19 cellular contexts compared by ENCODE assay signal in the genomic region with DNA sequence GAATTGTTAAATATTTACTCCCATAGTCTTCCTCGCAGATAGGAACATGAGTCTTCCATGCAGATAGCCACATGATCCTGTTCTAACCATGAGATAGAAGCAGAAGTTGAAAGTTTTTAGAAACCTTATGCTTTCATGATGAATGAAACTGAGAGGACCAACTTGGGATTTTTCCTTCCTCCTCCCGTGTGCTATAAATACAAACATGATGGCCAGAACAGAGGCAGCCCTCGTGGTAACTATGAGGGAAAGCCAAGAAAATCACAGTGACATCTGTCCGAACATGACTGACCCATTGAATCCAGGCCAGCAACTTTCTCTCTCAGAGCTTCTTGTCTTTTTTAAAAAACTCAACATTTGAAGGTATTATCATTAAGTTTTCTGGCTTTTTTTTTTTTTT.
"Had no signal": no experiment of that assay in that cellular context is flagged by ENCODE, and none has a peak within 500 bp of the region (broad histone marks: within the 10 kb centered on the region; RNA-seq: fewer than 3 reads in every experiment).

No MANE protein-coding gene starts in this region.

- H3K36me3 Mint-ChIP-seq: natural killer cell; stimulated activated effector memory CD8-positive, alpha-beta T cell treated with anti-CD3 and anti-CD28 coated beads, Interleukin-12 subunit alpha, Interleukin-12 subunit beta, amount 100 ng/mL, for 72 hours had no signal

- H3K36me3 ChIP-seq: heart left ventricle, tibial artery, upper lobe of left lung, uterus had no signal

- ATAC-seq: heart left ventricle; mucosa of descending colon; natural killer cell; right cardiac atrium; stimulated activated effector memory CD8-positive, alpha-beta T cell treated with anti-CD3 and anti-CD28 coated beads, Interleukin-12 subunit alpha, Interleukin-12 subunit beta, amount 100 ng/mL, for 72 hours; stimulated activated naive CD8-positive, alpha-beta T cell treated with anti-CD3 and anti-CD28 coated beads, Interleukin-15, Interleukin-2, amounts not matched to agents 100 U/mL and 50 U/mL, for 24 hours had no signal

- FAIRE-seq: colon, islet of Langerhans had no signal

- H3K9me3 ChIP-seq: heart left ventricle, mucosa of descending colon, tibial artery, upper lobe of left lung, uterus had no signal

- DNase-seq: endodermal cell; foreskin melanocyte; heart left ventricle; hippocampal formation; kidney glomerular epithelial cell; mucosa of descending colon; natural killer cell; right cardiac atrium; stimulated activated CD4-positive, alpha-beta T cell treated with anti-CD3 and anti-CD28 coated beads, Interleukin-4, amount 100 ng/mL, for 1 hour; stimulated activated CD8-positive, alpha-beta memory T cell treated with anti-CD3 and anti-CD28 coated beads, Interleukin-4, amount 100 ng/mL, for 48 hours; stimulated activated naive CD8-positive, alpha-beta T cell treated with anti-CD3 and anti-CD28 coated beads, Interleukin-15, Interleukin-2, amounts not matched to agents 100 U/mL and 50 U/mL, for 24 hours; tibial artery; upper lobe of left lung; uterus had no signal

- H3K4me1 ChIP-seq: tibial artery, uterus had no signal

- H3K27ac Mint-ChIP-seq: dendritic cell treated with granulocyte-macrophage colony-stimulating factor and Interleukin-4, amounts not matched to agents 40 ng/mL and 50 ng/mL, for 4 days; endodermal cell; natural killer cell; stimulated activated effector memory CD8-positive, alpha-beta T cell treated with anti-CD3 and anti-CD28 coated beads, Interleukin-12 subunit alpha, Interleukin-12 subunit beta, amount 100 ng/mL, for 72 hours had no signal

- H3K27me3 ChIP-seq: upper lobe of left lung, uterus had no signal

- H3K9me3 Mint-ChIP-seq: dendritic cell treated with granulocyte-macrophage colony-stimulating factor and Interleukin-4, amounts not matched to agents 40 ng/mL and 50 ng/mL, for 4 days; endodermal cell; natural killer cell; stimulated activated effector memory CD8-positive, alpha-beta T cell treated with anti-CD3 and anti-CD28 coated beads, Interleukin-12 subunit alpha, Interleukin-12 subunit beta, amount 100 ng/mL, for 72 hours had no signal

- H3K27ac ChIP-seq: heart left ventricle, tibial artery, upper lobe of left lung, uterus had no signal

- H3K4me3 Mint-ChIP-seq: dendritic cell treated with granulocyte-macrophage colony-stimulating factor and Interleukin-4, amounts not matched to agents 40 ng/mL and 50 ng/mL, for 4 days; endodermal cell; natural killer cell; neural crest cell; stimulated activated effector memory CD8-positive, alpha-beta T cell treated with anti-CD3 and anti-CD28 coated beads, Interleukin-12 subunit alpha, Interleukin-12 subunit beta, amount 100 ng/mL, for 72 hours had no signal

- H3K4me1 Mint-ChIP-seq: natural killer cell; stimulated activated effector memory CD8-positive, alpha-beta T cell treated with anti-CD3 and anti-CD28 coated beads, Interleukin-12 subunit alpha, Interleukin-12 subunit beta, amount 100 ng/mL, for 72 hours had no signal

- H3K4me3 ChIP-seq: heart left ventricle, mucosa of descending colon, tibial artery, upper lobe of left lung, uterus had no signal
